Comparison of ENCODE assay signal across 1 cellular context in genomic region chr16:65002265-65002664, GRCh38.
TF ChIP-seq lines count a peak whose summit lies in the region.

No MANE protein-coding gene starts in this region.

TF ChIP-seq in SK-N-SH, 30 proteins besides CTCF, POLR2A, EP300 and RAD21:
- no peak for TF ChIP-seq GATA2 (CRISPR knock-in tag; IDR thresholded peaks at IDR 0.05)
- TF ChIP-seq MXI1 (IDR thresholded peaks at IDR 0.05; ENCODE audit: low read depth, low read length) = no peak
- no peak for TF ChIP-seq REST (IDR thresholded peaks at IDR 0.05; ENCODE audit: low read depth, low read length)
- no peak for TF ChIP-seq USF1 (IDR thresholded peaks at IDR 0.05; ENCODE audit: borderline replicate concordance, low read depth)
- TF ChIP-seq TAF1 (IDR thresholded peaks at IDR 0.05; ENCODE audit: borderline replicate concordance, low read depth, low read length) = no peak
- peak; percentile 42; the same call in 1 of the 2 replicates for TF ChIP-seq ZBTB33 (IDR thresholded peaks at IDR 0.05; ENCODE audit: borderline replicate concordance, low read depth)
- TF ChIP-seq RXRA (IDR thresholded peaks at IDR 0.05; ENCODE audit: borderline replicate concordance, low read depth) = peak; percentile 55; the same call in 1 of the 2 replicates
- TF ChIP-seq USF2 (IDR thresholded peaks at IDR 0.05; ENCODE audit: borderline replicate concordance, low read depth, low read length) = no peak
- no peak for TF ChIP-seq NRF1 (IDR thresholded peaks at IDR 0.05; ENCODE audit: low read depth, low read length)
- peak; percentile 41; the same call in 1 of the 2 replicates for TF ChIP-seq MAX (IDR thresholded peaks at IDR 0.05; ENCODE audit: low read depth)
- peak; percentile 85 for TF ChIP-seq PBX3 (IDR thresholded peaks at IDR 0.05)
- TF ChIP-seq SIN3A (IDR thresholded peaks at IDR 0.05; ENCODE audit: borderline replicate concordance, low read depth, low read length) = 0 out of 2 replicates have a peak, but pooled peaks have one; percentile 22
- TF ChIP-seq YY1 (IDR thresholded peaks at IDR 0.05; ENCODE audit: low read depth) = no peak
- 0 out of 2 replicates have a peak, but pooled peaks have one; percentile 61 for TF ChIP-seq FOXM1 (IDR thresholded peaks at IDR 0.05; ENCODE audit: low read depth)
- peak; percentile 45; the same call in 1 of the 2 replicates for TF ChIP-seq FOSL2 (IDR thresholded peaks at IDR 0.05; ENCODE audit: borderline replicate concordance, low read depth)
- peak; percentile 85 for TF ChIP-seq TEAD4 (IDR thresholded peaks at IDR 0.05; ENCODE audit: borderline replicate concordance, insufficient read depth)
- no peak for TF ChIP-seq SMC3 (IDR thresholded peaks at IDR 0.05; ENCODE audit: low read depth, low read length)
- peak; percentile 30; the same call in 1 of the 2 replicates for TF ChIP-seq RCOR1 (IDR thresholded peaks at IDR 0.05; ENCODE audit: low read length)
- TF ChIP-seq IRF3 (IDR thresholded peaks at IDR 0.05; ENCODE audit: low read depth, low read length) = no peak
- no peak for TF ChIP-seq GABPA (IDR thresholded peaks at IDR 0.05; ENCODE audit: low read depth)
- TF ChIP-seq MEF2A (IDR thresholded peaks at IDR 0.05; ENCODE audit: borderline replicate concordance, low read depth) = peak; percentile 80
- peak; percentile 37; the same call in 1 of the 2 replicates for TF ChIP-seq POLR2AphosphoS5 (IDR thresholded peaks at IDR 0.05; ENCODE audit: low read depth, low read length)
- TF ChIP-seq ELF1 (IDR thresholded peaks at IDR 0.05) = no peak
- TF ChIP-seq TCF12 (IDR thresholded peaks at IDR 0.05) = peak; percentile 88
- TF ChIP-seq FOXJ3 (CRISPR knock-in tag; IDR thresholded peaks at IDR 0.05) = no peak
- peak; percentile 95 for TF ChIP-seq NFIC (IDR thresholded peaks at IDR 0.05; ENCODE audit: borderline replicate concordance)
- no peak for TF ChIP-seq CHD2 (IDR thresholded peaks at IDR 0.05; ENCODE audit: low read length, partially characterized antibody)
- TF ChIP-seq EZH2phosphoT487 (IDR thresholded peaks at IDR 0.05; ENCODE audit: borderline replicate concordance, low read depth) = no peak
- TF ChIP-seq RFX5 (IDR thresholded peaks at IDR 0.05; ENCODE audit: low read length) = no peak
- TF ChIP-seq JUND (IDR thresholded peaks at IDR 0.05) = peak; percentile 78
